In the genomic region with DNA sequence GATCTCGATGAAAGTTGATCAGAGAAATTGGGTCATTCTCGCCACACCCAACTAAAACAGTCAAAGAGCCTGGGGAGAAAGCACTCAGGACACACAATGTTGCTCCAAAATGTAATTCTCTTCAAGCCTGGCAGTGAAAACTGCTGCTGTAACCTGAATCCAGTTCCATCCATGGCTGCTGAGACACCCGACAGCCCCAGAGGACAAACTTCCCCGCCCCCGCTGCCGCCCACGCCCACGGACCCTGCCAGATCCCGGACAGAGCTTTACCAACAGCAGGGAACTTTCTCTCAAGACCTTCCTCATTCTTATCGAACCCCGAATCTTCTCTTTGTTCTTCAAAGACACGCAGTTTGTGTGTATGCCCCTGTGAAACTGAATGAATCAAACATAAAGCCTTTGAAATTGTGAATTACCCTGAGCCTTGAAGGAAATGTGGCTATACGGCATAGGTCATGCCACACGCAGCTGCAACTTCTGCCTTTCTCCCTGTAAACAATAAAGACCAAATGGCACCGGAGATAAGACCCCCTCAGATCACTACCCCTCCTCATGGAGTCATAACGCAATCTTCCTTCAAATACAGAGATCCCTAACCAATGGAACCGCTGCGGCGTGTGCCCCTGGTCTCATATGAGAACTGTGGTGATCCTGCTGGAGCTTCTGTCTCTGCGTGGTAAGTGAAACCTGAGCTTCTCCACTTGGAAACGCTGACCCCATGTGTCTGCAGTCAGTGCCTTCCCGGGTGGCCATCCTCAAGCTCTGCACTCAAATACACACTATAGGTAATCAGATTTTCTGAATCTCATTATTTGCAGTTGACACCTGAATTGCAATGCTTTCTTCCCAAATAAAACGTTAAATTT, we compare ENCODE assay signal across 8 cellular contexts. TPM values are rescaled to one million over a fixed set of nuclear protein-coding genes. Genes with fewer than 3 reads are reported as not detected.
DNase-seq lines count a peak whose midpoint lies in the region; ATAC-seq and TF ChIP-seq lines count a peak whose summit lies in the region.

No MANE protein-coding gene starts in this region.

- 15% methylated on average over 23 of the region's 23 CpGs for WGBS in right cardiac atrium

- no peak for ATAC-seq in activated T-cell treated with anti-CD3 and anti-CD28 coated beads, Interleukin-2, amount 50 U/mL, for 72 hours (replicated peaks in 1 of 2)
- no peak for ATAC-seq in right cardiac atrium
- ATAC-seq in GM18858 (IDR thresholded peaks at IDR 0.05; ENCODE audit: unreplicated experiment) = no peak

- no peaks in the 10 kb centered on the region for H3K9me3 ChIP-seq in right cardiac atrium (ENCODE audit: control insufficient read depth, low read length)

- H3K27me3 ChIP-seq in right cardiac atrium (ENCODE audit: control insufficient read depth, insufficient read depth) = no peaks in the 10 kb centered on the region

- H3K27ac ChIP-seq in right cardiac atrium (ENCODE audit: low read length) = no peak overlapping the region

- peaks cover 23% of the 10 kb centered on the region for H3K4me1 Mint-ChIP-seq in activated T-cell treated with anti-CD3 and anti-CD28 coated beads, Interleukin-2, amount 50 U/mL, for 72 hours (ENCODE audit: low read depth)

- no peaks in the 10 kb centered on the region for H3K4me1 ChIP-seq in right cardiac atrium (ENCODE audit: control insufficient read depth, insufficient read depth, low read length)

- DNase-seq in CMK (ENCODE audit: low read depth) = peak; percentile 17
- DNase-seq in activated T-cell treated with anti-CD3 and anti-CD28 coated beads, Interleukin-2, amount 50 U/mL, for 72 hours = peak; percentile 21 to 36
- peak in 2 of 3 donors; percentile 69 to 71 for DNase-seq in right cardiac atrium
- peak; percentile 28 for DNase-seq in stimulated activated CD4-positive, alpha-beta T cell treated with anti-CD3 and anti-CD28 coated beads, Interleukin-15, amount 100 ng/mL, for 24 hours
- no peak for DNase-seq in posterior vena cava (ENCODE audit: low spot score)
- no peak for DNase-seq in NCI-H446 treated with DMSO at 0.1 percent for 48 hours (lab: John Stamatoyannopoulos, UW)

- H3K9me3 Mint-ChIP-seq in activated T-cell treated with anti-CD3 and anti-CD28 coated beads, Interleukin-2, amount 50 U/mL, for 72 hours = peaks cover 0 to 4% of the 10 kb centered on the region in 2 donors

- intact Hi-C loops in right cardiac atrium (cut with DNase I) (no loop called here), posterior vena cava (cut with DNase I) (no loop called here)

- peak overlapping the region; percentile 80 to 82 for H3K4me3 Mint-ChIP-seq in activated T-cell treated with anti-CD3 and anti-CD28 coated beads, Interleukin-2, amount 50 U/mL, for 72 hours

- peak overlapping the region; percentile 29 for H3K27ac Mint-ChIP-seq in activated T-cell treated with anti-CD3 and anti-CD28 coated beads, Interleukin-2, amount 50 U/mL, for 72 hours

- peaks cover 38% of the 10 kb centered on the region for H3K27me3 Mint-ChIP-seq in activated T-cell treated with anti-CD3 and anti-CD28 coated beads, Interleukin-2, amount 50 U/mL, for 72 hours (ENCODE audit: low read depth)

- TF ChIP-seq RAD21 in Ishikawa (IDR thresholded peaks at IDR 0.05; ENCODE audit: low read depth) = no peak; the same call in 1 of the 2 replicates

- peaks cover 0 to 4% of the 10 kb centered on the region in 2 donors for H3K36me3 Mint-ChIP-seq in activated T-cell treated with anti-CD3 and anti-CD28 coated beads, Interleukin-2, amount 50 U/mL, for 72 hours (ENCODE audit: insufficient read depth in 2 of 2)

- TF ChIP-seq EP300 in Ishikawa (IDR thresholded peaks at IDR 0.05; ENCODE audit: borderline replicate concordance) = no peak

- H3K4me3 ChIP-seq in right cardiac atrium (ENCODE audit: low read length) = peak overlapping the region; percentile 9

TF ChIP-seq in Ishikawa, 13 proteins besides CTCF, POLR2A, EP300 and RAD21:
- TF ChIP-seq CREB1 (IDR thresholded peaks at IDR 0.05; ENCODE audit: low read depth) (no peak), TAF1 (IDR thresholded peaks at IDR 0.05; ENCODE audit: low read depth) (peak; percentile 18; the same call in 1 of the 2 replicates), MAX (IDR thresholded peaks at IDR 0.05) (no peak), YY1 (IDR thresholded peaks at IDR 0.05; ENCODE audit: low read depth) (peak; percentile 48; the same call in 1 of the 2 replicates), CEBPB (IDR thresholded peaks at IDR 0.05) (no peak), ZBTB7A (IDR thresholded peaks at IDR 0.05; ENCODE audit: low read depth) (peak; percentile 67; the same call in 1 of the 2 replicates), TEAD4 (IDR thresholded peaks at IDR 0.05) (no peak), FOXM1 (IDR thresholded peaks at IDR 0.05; ENCODE audit: borderline replicate concordance, low read depth) (no peak), TCF12 (IDR thresholded peaks at IDR 0.05; ENCODE audit: low read depth) (no peak), EGR1 (IDR thresholded peaks at IDR 0.05) (peak; percentile 98)
- TF ChIP-seq, protein P1, sequence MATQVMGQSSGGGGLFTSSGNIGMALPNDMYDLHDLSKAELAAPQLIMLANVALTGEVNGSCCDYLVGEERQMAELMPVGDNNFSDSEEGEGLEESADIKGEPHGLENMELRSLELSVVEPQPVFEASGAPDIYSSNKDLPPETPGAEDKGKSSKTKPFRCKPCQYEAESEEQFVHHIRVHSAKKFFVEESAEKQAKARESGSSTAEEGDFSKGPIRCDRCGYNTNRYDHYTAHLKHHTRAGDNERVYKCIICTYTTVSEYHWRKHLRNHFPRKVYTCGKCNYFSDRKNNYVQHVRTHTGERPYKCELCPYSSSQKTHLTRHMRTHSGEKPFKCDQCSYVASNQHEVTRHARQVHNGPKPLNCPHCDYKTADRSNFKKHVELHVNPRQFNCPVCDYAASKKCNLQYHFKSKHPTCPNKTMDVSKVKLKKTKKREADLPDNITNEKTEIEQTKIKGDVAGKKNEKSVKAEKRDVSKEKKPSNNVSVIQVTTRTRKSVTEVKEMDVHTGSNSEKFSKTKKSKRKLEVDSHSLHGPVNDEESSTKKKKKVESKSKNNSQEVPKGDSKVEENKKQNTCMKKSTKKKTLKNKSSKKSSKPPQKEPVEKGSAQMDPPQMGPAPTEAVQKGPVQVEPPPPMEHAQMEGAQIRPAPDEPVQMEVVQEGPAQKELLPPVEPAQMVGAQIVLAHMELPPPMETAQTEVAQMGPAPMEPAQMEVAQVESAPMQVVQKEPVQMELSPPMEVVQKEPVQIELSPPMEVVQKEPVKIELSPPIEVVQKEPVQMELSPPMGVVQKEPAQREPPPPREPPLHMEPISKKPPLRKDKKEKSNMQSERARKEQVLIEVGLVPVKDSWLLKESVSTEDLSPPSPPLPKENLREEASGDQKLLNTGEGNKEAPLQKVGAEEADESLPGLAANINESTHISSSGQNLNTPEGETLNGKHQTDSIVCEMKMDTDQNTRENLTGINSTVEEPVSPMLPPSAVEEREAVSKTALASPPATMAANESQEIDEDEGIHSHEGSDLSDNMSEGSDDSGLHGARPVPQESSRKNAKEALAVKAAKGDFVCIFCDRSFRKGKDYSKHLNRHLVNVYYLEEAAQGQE (IDR thresholded peaks at IDR 0.05; ENCODE audit: low read depth) = no peak
- TF ChIP-seq, protein P2, sequence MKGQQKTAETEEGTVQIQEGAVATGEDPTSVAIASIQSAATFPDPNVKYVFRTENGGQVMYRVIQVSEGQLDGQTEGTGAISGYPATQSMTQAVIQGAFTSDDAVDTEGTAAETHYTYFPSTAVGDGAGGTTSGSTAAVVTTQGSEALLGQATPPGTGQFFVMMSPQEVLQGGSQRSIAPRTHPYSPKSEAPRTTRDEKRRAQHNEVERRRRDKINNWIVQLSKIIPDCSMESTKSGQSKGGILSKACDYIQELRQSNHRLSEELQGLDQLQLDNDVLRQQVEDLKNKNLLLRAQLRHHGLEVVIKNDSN (IDR thresholded peaks at IDR 0.05) = no peak

RNA-seq across cellular contexts. Expression of gene LAMP1, which starts 4.8 kb away (rescaled TPM):
- 10 to 100 TPM; 55.4 to 66.8 TPM for total RNA-seq in activated T-cell treated with anti-CD3 and anti-CD28 coated beads, Interleukin-2, amount 50 U/mL, for 72 hours
- total RNA-seq in right cardiac atrium (100 to 1,000 TPM; 107 to 115 (median 111) TPM), posterior vena cava (100 to 1,000 TPM; 146 to 197 TPM)
- 70.1 TPM for polyA plus RNA-seq in right cardiac atrium

Comparison
In these comparisons a context has a peak if more than half of its experiments do, and no peak if none do; other contexts are left out.
1. DNase-seq: peak in CMK (single experiment), activated T-cell treated with anti-CD3 and anti-CD28 coated beads, Interleukin-2, amount 50 U/mL, for 72 hours (2 of 2), right cardiac atrium (2 of 3) and stimulated activated CD4-positive, alpha-beta T cell treated with anti-CD3 and anti-CD28 coated beads, Interleukin-15, amount 100 ng/mL, for 24 hours (single experiment); none in posterior vena cava (single experiment) and NCI-H446 treated with DMSO at 0.1 percent for 48 hours (single experiment).